1 cellular context compared by ENCODE assay signal in the genomic region with DNA sequence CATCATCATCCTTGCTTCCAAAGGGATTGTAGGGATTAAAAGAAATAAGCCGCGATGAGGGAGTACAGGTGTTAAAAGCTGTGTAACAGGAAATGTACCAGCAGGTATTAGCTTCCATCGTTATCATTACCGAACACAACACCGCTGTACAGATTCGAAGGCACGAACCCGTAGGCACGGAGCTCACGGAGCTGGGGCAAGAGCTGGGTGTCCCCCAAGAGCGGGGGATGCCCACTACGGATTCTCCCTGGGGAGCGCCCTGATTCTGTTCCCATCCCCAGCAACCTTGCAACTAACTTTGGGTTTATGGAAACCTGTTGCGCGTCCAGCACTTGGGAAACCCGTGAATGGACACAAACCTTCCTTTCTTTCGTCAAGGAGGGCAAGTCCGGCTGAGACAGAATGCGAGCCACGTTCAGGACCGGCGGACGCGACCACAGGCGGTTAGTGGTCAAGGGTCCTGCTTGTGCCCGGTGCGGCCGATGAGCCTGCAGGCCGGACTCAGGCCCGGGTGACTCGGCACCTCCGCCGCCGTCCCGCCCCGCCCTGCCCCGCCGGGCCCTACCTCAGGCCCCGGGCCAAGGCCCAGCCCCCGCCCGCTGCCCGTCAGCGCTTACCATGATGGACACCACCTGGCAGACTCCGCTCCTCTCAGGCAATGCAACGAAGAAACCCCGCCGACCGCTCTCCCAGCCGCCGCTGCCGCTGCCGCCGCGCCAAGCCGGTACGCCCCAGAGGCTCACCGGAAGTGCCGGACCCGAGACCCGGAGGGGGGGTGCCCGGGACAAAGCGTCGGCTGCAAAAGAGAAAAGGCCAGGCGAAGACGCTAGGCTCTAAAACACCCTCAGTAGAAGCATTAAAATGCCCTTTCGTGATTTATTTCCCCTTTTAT.
TF ChIP-seq lines count a peak whose summit lies in the region.

Gene UFD1, minus strand, starts transcription at position 728 of the 892 bp plus-strand sequence. Its CDS starts 108 bp downstream, at position 620.

TF ChIP-seq in GM12878, 131 proteins besides CTCF, POLR2A, EP300 and RAD21 (continued from another document and continues in another):
- TF ChIP-seq POLR2AphosphoS5 (IDR thresholded peaks at IDR 0.05; ENCODE audit: low read length) (peak; percentile 51; the same call in 1 of the 2 replicates), REST (IDR thresholded peaks at IDR 0.05; ENCODE audit: low read depth, low read length) (no peak), FOXK2 (IDR thresholded peaks at IDR 0.05) (peak; percentile 98), ZBED1 (IDR thresholded peaks at IDR 0.05; ENCODE audit: borderline replicate concordance) (no peak), CBFB (IDR thresholded peaks at IDR 0.05; ENCODE audit: low read depth) (peak; percentile 75; the same call in 1 of the 2 replicates), POLR2AphosphoS2 (IDR thresholded peaks at IDR 0.05; ENCODE audit: low read depth, low read length) (no peak), BHLHE40 (IDR thresholded peaks at IDR 0.05; ENCODE audit: borderline replicate concordance in 1 of 2, low read depth in 2 of 2, low read length in 1 of 2) (peak; percentile 97 to 98), BACH1 (IDR thresholded peaks at IDR 0.05; ENCODE audit: borderline replicate concordance) (0 out of 2 replicates have a peak, but pooled peaks have one; percentile 25), SIN3A (IDR thresholded peaks at IDR 0.05; ENCODE audit: low read depth, low read length) (0 out of 2 replicates have a peak, but pooled peaks have one; percentile 44), KDM1A (IDR thresholded peaks at IDR 0.05; ENCODE audit: borderline replicate concordance) (no peak), TAF1 (IDR thresholded peaks at IDR 0.05; ENCODE audit: borderline replicate concordance, low read depth, low read length) (peak; percentile 80), ETV6 (conservative IDR thresholded peaks at IDR 0.05 in 1 of 2, IDR thresholded peaks at IDR 0.05 in 1 of 2; ENCODE audit: borderline replicate concordance in 1 of 2, low read depth in 1 of 2) (no peak), RB1 (IDR thresholded peaks at IDR 0.05; ENCODE audit: borderline replicate concordance) (peak; percentile 77; the same call in 1 of the 2 replicates), HDGF (IDR thresholded peaks at IDR 0.05) (no peak), NKRF (conservative IDR thresholded peaks at IDR 0.05) (peak; percentile 48), TCF12 (IDR thresholded peaks at IDR 0.05; ENCODE audit: low read depth, low read length) (peak; percentile 94), NR2C2 (IDR thresholded peaks at IDR 0.05; ENCODE audit: borderline replicate concordance, control insufficient read depth, insufficient read length, low read depth) (no peak), SP1 (IDR thresholded peaks at IDR 0.05; ENCODE audit: low read depth, low read length) (peak; percentile 64), MXI1 (IDR thresholded peaks at IDR 0.05; ENCODE audit: low read depth, low read length) (peak; percentile 68; the same call in 1 of the 2 replicates), SMC3 (IDR thresholded peaks at IDR 0.05; ENCODE audit: borderline replicate concordance, low read length) (no peak), SREBF1 (IDR thresholded peaks at IDR 0.05; ENCODE audit: low read length) (peak; percentile 99), KLF5 (IDR thresholded peaks at IDR 0.05; ENCODE audit: partially characterized antibody) (peak; percentile 99), GABPA (IDR thresholded peaks at IDR 0.05; ENCODE audit: low read depth) (peak; percentile 88), EGR1 (IDR thresholded peaks at IDR 0.05; ENCODE audit: borderline replicate concordance in 1 of 2, low read depth in 2 of 2, low read length in 2 of 2) (peak in 1 of 2 experiments; percentile 31; a peak in 1 of 3 replicates), SIX5 (IDR thresholded peaks at IDR 0.05; ENCODE audit: low read depth, low read length, severe bottlenecking) (peak; percentile 68), YY1 (IDR thresholded peaks at IDR 0.05; ENCODE audit: low read depth, low read length) (no peak), FOXM1 (IDR thresholded peaks at IDR 0.05; ENCODE audit: low read depth, low read length) (no peak; the same call in 1 of the 2 replicates), CHD4 (IDR thresholded peaks at IDR 0.05) (no peak), PAX8 (IDR thresholded peaks at IDR 0.05) (no peak), SKIL (IDR thresholded peaks at IDR 0.05; ENCODE audit: low read depth, poor library complexity, severe bottlenecking) (peak; percentile 98), NFIC (IDR thresholded peaks at IDR 0.05; ENCODE audit: low read depth, low read length) (no peak), PKNOX1 (IDR thresholded peaks at IDR 0.05) (peak; percentile 69), TCF7 (IDR thresholded peaks at IDR 0.05; ENCODE audit: borderline replicate concordance) (no peak)
- TF ChIP-seq, protein P1, sequence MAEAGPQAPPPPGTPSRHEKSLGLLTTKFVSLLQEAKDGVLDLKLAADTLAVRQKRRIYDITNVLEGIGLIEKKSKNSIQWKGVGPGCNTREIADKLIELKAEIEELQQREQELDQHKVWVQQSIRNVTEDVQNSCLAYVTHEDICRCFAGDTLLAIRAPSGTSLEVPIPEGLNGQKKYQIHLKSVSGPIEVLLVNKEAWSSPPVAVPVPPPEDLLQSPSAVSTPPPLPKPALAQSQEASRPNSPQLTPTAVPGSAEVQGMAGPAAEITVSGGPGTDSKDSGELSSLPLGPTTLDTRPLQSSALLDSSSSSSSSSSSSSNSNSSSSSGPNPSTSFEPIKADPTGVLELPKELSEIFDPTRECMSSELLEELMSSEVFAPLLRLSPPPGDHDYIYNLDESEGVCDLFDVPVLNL (IDR thresholded peaks at IDR 0.05; ENCODE audit: low read depth, low read length), result 0 out of 2 replicates have a peak, but pooled peaks have one; percentile 67
- TF ChIP-seq, protein P2, sequence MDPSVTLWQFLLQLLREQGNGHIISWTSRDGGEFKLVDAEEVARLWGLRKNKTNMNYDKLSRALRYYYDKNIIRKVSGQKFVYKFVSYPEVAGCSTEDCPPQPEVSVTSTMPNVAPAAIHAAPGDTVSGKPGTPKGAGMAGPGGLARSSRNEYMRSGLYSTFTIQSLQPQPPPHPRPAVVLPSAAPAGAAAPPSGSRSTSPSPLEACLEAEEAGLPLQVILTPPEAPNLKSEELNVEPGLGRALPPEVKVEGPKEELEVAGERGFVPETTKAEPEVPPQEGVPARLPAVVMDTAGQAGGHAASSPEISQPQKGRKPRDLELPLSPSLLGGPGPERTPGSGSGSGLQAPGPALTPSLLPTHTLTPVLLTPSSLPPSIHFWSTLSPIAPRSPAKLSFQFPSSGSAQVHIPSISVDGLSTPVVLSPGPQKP (IDR thresholded peaks at IDR 0.05; ENCODE audit: low read depth, low read length), result peak; percentile 98
- TF ChIP-seq, protein P3, sequence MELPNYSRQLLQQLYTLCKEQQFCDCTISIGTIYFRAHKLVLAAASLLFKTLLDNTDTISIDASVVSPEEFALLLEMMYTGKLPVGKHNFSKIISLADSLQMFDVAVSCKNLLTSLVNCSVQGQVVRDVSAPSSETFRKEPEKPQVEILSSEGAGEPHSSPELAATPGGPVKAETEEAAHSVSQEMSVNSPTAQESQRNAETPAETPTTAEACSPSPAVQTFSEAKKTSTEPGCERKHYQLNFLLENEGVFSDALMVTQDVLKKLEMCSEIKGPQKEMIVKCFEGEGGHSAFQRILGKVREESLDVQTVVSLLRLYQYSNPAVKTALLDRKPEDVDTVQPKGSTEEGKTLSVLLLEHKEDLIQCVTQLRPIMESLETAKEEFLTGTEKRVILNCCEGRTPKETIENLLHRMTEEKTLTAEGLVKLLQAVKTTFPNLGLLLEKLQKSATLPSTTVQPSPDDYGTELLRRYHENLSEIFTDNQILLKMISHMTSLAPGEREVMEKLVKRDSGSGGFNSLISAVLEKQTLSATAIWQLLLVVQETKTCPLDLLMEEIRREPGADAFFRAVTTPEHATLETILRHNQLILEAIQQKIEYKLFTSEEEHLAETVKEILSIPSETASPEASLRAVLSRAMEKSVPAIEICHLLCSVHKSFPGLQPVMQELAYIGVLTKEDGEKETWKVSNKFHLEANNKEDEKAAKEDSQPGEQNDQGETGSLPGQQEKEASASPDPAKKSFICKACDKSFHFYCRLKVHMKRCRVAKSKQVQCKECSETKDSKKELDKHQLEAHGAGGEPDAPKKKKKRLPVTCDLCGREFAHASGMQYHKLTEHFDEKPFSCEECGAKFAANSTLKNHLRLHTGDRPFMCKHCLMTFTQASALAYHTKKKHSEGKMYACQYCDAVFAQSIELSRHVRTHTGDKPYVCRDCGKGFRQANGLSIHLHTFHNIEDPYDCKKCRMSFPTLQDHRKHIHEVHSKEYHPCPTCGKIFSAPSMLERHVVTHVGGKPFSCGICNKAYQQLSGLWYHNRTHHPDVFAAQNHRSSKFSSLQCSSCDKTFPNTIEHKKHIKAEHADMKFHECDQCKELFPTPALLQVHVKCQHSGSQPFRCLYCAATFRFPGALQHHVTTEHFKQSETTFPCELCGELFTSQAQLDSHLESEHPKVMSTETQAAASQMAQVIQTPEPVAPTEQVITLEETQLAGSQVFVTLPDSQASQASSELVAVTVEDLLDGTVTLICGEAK (IDR thresholded peaks at IDR 0.05; ENCODE audit: borderline replicate concordance), result peak; percentile 95
- TF ChIP-seq, protein P4, sequence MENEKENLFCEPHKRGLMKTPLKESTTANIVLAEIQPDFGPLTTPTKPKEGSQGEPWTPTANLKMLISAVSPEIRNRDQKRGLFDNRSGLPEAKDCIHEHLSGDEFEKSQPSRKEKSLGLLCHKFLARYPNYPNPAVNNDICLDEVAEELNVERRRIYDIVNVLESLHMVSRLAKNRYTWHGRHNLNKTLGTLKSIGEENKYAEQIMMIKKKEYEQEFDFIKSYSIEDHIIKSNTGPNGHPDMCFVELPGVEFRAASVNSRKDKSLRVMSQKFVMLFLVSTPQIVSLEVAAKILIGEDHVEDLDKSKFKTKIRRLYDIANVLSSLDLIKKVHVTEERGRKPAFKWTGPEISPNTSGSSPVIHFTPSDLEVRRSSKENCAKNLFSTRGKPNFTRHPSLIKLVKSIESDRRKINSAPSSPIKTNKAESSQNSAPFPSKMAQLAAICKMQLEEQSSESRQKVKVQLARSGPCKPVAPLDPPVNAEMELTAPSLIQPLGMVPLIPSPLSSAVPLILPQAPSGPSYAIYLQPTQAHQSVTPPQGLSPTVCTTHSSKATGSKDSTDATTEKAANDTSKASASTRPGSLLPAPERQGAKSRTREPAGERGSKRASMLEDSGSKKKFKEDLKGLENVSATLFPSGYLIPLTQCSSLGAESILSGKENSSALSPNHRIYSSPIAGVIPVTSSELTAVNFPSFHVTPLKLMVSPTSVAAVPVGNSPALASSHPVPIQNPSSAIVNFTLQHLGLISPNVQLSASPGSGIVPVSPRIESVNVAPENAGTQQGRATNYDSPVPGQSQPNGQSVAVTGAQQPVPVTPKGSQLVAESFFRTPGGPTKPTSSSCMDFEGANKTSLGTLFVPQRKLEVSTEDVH (IDR thresholded peaks at IDR 0.05; ENCODE audit: low read depth, partially characterized antibody), result no peak
